ENCODE assay signal across 1 cellular context in genomic region chr5:52988335-52989024, GRCh38.
TF ChIP-seq lines count a peak whose summit lies in the region.

No MANE protein-coding gene starts in this region.

TF ChIP-seq in HCT116, 20 proteins besides CTCF, POLR2A, EP300 and RAD21 (continued from another document):
- TF ChIP-seq REST (IDR thresholded peaks at IDR 0.05; ENCODE audit: low read depth): no peak
- TF ChIP-seq EGR1 (IDR thresholded peaks at IDR 0.05; ENCODE audit: low read depth): no peak
- no peak for TF ChIP-seq SP1 (IDR thresholded peaks at IDR 0.05; ENCODE audit: low read depth)
- no peak for TF ChIP-seq YY1 (IDR thresholded peaks at IDR 0.05; ENCODE audit: extremely low read depth, insufficient replicate concordance, low read depth, low read length)
- TF ChIP-seq SIN3A (IDR thresholded peaks at IDR 0.05; ENCODE audit: low read depth): no peak
- no peak for TF ChIP-seq TCF7L2 (IDR thresholded peaks at IDR 0.05; ENCODE audit: borderline replicate concordance, extremely low read depth, insufficient read depth, insufficient read length)
- no peak for TF ChIP-seq CBX3 (IDR thresholded peaks at IDR 0.05; ENCODE audit: low read depth)
- TF ChIP-seq ZFX (IDR thresholded peaks at IDR 0.05): no peak
- TF ChIP-seq ZNF274 (IDR thresholded peaks at IDR 0.05; ENCODE audit: low read depth, low read length): no peak
- TF ChIP-seq ELF1 (IDR thresholded peaks at IDR 0.05; ENCODE audit: borderline replicate concordance, low read depth): no peak
- TF ChIP-seq ATF3 (IDR thresholded peaks at IDR 0.05): no peak
- TF ChIP-seq FOSL1 (IDR thresholded peaks at IDR 0.05; ENCODE audit: low read depth): no peak
- TF ChIP-seq EZH2phosphoT487 (IDR thresholded peaks at IDR 0.05; ENCODE audit: borderline replicate concordance): no peak
